8 cellular contexts compared by ENCODE assay signal in the genomic region with DNA sequence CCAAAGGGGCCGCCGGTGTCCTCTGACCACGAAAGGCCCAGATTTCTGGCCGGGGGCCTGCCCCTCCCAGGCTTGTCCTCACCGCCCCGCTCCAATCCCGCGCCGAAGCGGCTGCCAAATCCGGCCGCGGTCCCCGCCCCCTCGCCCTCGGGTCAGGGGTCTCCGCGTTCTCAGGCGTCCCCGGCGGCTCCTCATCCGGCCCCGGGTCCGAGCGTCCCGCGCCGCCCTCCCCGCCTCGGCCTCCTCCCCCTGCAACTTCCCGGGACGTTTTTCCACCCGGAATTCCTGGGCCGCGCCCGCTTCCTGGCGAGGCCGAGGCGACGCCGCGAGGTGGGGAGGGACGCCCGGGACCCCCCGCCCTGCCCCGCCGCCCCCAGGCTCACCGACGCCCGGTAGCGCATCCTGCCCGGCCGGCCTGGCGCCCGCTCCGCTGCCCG. TPM values are rescaled to one million over a fixed set of nuclear protein-coding genes. Genes with fewer than 3 reads are reported as not detected.
A peak's percentile ranks its signal among the peaks of the same experiment; 100 is the strongest.
DNase-seq lines count a peak whose midpoint lies in the region; ATAC-seq and TF ChIP-seq lines count a peak whose summit lies in the region.

No MANE protein-coding gene starts in this region.

- DNase-seq in GM12865 (ENCODE audit: low read depth) (peak; percentile 69), T-helper 22 cell (ENCODE audit: low read depth) (peak; percentile 31), endothelial cell (ENCODE audit: low spot score) (peak; percentile 67), AML-193 (lab: John Stamatoyannopoulos, UW) (no peak), NCI-H774 (lab: John Stamatoyannopoulos, UW) (no peak), AG08395 (ENCODE audit: low spot score) (no peak)
- DNase-seq in natural killer cell treated with Interleukin-12 subunit alpha and Interleukin-12 subunit beta and Interleukin-15 and Interleukin-18, amount 100 ng/mL, for 72 hours (ENCODE audit: low spot score) = no peak

- H3K4me1 Mint-ChIP-seq in endothelial cell (ENCODE audit: unreplicated experiment) = peaks cover 9% of the 10 kb centered on the region
- H3K4me1 Mint-ChIP-seq in natural killer cell treated with Interleukin-12 subunit alpha and Interleukin-12 subunit beta and Interleukin-15 and Interleukin-18, amount 100 ng/mL, for 72 hours (ENCODE audit: low read depth in 2 of 2) = peaks cover 7 to 10% of the 10 kb centered on the region in 2 donors

- peak overlapping the region; percentile 72 for H3K27ac Mint-ChIP-seq in endothelial cell (ENCODE audit: unreplicated experiment)
- no peak overlapping the region for H3K27ac Mint-ChIP-seq in natural killer cell treated with Interleukin-12 subunit alpha and Interleukin-12 subunit beta and Interleukin-15 and Interleukin-18, amount 100 ng/mL, for 72 hours

- H3K36me3 Mint-ChIP-seq in endothelial cell (ENCODE audit: low read depth, unreplicated experiment) = peaks cover 24% of the 10 kb centered on the region
- H3K36me3 Mint-ChIP-seq in natural killer cell treated with Interleukin-12 subunit alpha and Interleukin-12 subunit beta and Interleukin-15 and Interleukin-18, amount 100 ng/mL, for 72 hours = no peaks in the 10 kb centered on the region

- TF ChIP-seq CTCF in GM12865 (IDR thresholded peaks at IDR 0.05; ENCODE audit: insufficient read depth, low read depth, low read length, missing control alignments) (no peak), endothelial cell (IDR thresholded peaks at IDR 0.05; ENCODE audit: unreplicated experiment) (no peak)

- H3K4me3 ChIP-seq in GM12865 (ENCODE audit: low read depth, low read length) = peak overlapping the region; percentile 76

- peaks cover 38% of the 10 kb centered on the region for H3K27me3 Mint-ChIP-seq in endothelial cell (ENCODE audit: unreplicated experiment)
- H3K27me3 Mint-ChIP-seq in natural killer cell treated with Interleukin-12 subunit alpha and Interleukin-12 subunit beta and Interleukin-15 and Interleukin-18, amount 100 ng/mL, for 72 hours = peaks cover 0 to 21% of the 10 kb centered on the region in 2 donors

- ATAC-seq in HG02798 (IDR thresholded peaks at IDR 0.05; ENCODE audit: poor library complexity, unreplicated experiment) = peak; percentile 14
- peak; percentile 26 to 46 for ATAC-seq in natural killer cell treated with Interleukin-12 subunit alpha and Interleukin-12 subunit beta and Interleukin-15 and Interleukin-18, amount 100 ng/mL, for 72 hours

- H3K9me3 Mint-ChIP-seq in endothelial cell (ENCODE audit: unreplicated experiment) = no peaks in the 10 kb centered on the region
- no peaks in the 10 kb centered on the region for H3K9me3 Mint-ChIP-seq in natural killer cell treated with Interleukin-12 subunit alpha and Interleukin-12 subunit beta and Interleukin-15 and Interleukin-18, amount 100 ng/mL, for 72 hours

- peak overlapping the region; percentile 89 for H3K4me3 Mint-ChIP-seq in endothelial cell (ENCODE audit: unreplicated experiment)
- peak overlapping the region; percentile 74 for H3K4me3 Mint-ChIP-seq in natural killer cell treated with Interleukin-12 subunit alpha and Interleukin-12 subunit beta and Interleukin-15 and Interleukin-18, amount 100 ng/mL, for 72 hours

RNA-seq across cellular contexts. Expression of a gene that starts 7.2 kb away (rescaled TPM):
- 117 TPM for total RNA-seq in endothelial cell (ENCODE audit: unreplicated experiment)
- total RNA-seq in natural killer cell treated with Interleukin-12 subunit alpha and Interleukin-12 subunit beta and Interleukin-15 and Interleukin-18, amount 100 ng/mL, for 72 hours = 10 to 100 TPM; 16.8 to 54.5 TPM

RNA-seq across cellular contexts. Expression of a gene that starts 29.3 kb away (rescaled TPM):
- total RNA-seq in endothelial cell (ENCODE audit: unreplicated experiment) = 119 TPM
- total RNA-seq in natural killer cell treated with Interleukin-12 subunit alpha and Interleukin-12 subunit beta and Interleukin-15 and Interleukin-18, amount 100 ng/mL, for 72 hours = 10 to 100 TPM; 18.1 to 36.4 TPM

RNA-seq across cellular contexts. Expression of a gene that starts 31.1 kb away (rescaled TPM):
- 40.9 TPM for total RNA-seq in endothelial cell (ENCODE audit: unreplicated experiment)
- 10 to 100 TPM; 34.9 to 43.8 TPM for total RNA-seq in natural killer cell treated with Interleukin-12 subunit alpha and Interleukin-12 subunit beta and Interleukin-15 and Interleukin-18, amount 100 ng/mL, for 72 hours

Comparison
In these comparisons a context has a peak if more than half of its experiments do, and no peak if none do; other contexts are left out.
1. DNase-seq: peak in GM12865 (single experiment), T-helper 22 cell (single experiment) and endothelial cell (single experiment); none in natural killer cell treated with Interleukin-12 subunit alpha and Interleukin-12 subunit beta and Interleukin-15 and Interleukin-18, amount 100 ng/mL, for 72 hours (single experiment), AML-193 (0 of 2), NCI-H774 (single experiment) and AG08395 (single experiment).